Comparison of ENCODE assay signal across 2 cellular contexts in genomic region chr17:83151056-83151441, GRCh38.
TF ChIP-seq lines count a peak whose summit lies in the region.

No MANE protein-coding gene starts in this region.

TF ChIP-seq in GM23338, 12 proteins besides CTCF, POLR2A, EP300 and RAD21 (continued from another document):
- TF ChIP-seq REST (IDR thresholded peaks at IDR 0.05; ENCODE audit: unreplicated experiment) (no peak), CREB1 (CRISPR knock-in tag; IDR thresholded peaks at IDR 0.05; ENCODE audit: low read depth) (no peak), STAT1 (IDR thresholded peaks at IDR 0.05; ENCODE audit: unreplicated experiment) (no peak), ZNF114 (CRISPR knock-in tag; IDR thresholded peaks at IDR 0.05) (no peak), NANOG (IDR thresholded peaks at IDR 0.05; ENCODE audit: borderline replicate concordance) (no peak)

TF ChIP-seq in WTC11, 78 proteins besides CTCF, POLR2A, EP300 and RAD21 (continued from another document):
- TF ChIP-seq ZSCAN18 (CRISPR knock-in tag; IDR thresholded peaks at IDR 0.05) (no peak), TCF7 (CRISPR knock-in tag; IDR thresholded peaks at IDR 0.05; ENCODE audit: low read depth) (no peak), CBFB (CRISPR knock-in tag; IDR thresholded peaks at IDR 0.05; ENCODE audit: low read depth) (no peak), ZBTB43 (CRISPR knock-in tag; IDR thresholded peaks at IDR 0.05) (no peak), KAT7 (CRISPR knock-in tag; IDR thresholded peaks at IDR 0.05; ENCODE audit: borderline replicate concordance) (no peak), ZNF317 (CRISPR knock-in tag; IDR thresholded peaks at IDR 0.05; ENCODE audit: borderline replicate concordance, low read depth) (no peak), OVOL2 (CRISPR knock-in tag; IDR thresholded peaks at IDR 0.05; ENCODE audit: borderline replicate concordance) (no peak), CDX4 (CRISPR knock-in tag; IDR thresholded peaks at IDR 0.05; ENCODE audit: borderline replicate concordance) (no peak), USF1 (CRISPR knock-in tag; IDR thresholded peaks at IDR 0.05) (no peak), E2F4 (CRISPR knock-in tag; IDR thresholded peaks at IDR 0.05; ENCODE audit: borderline replicate concordance, low read depth) (no peak), ZNF423 (CRISPR knock-in tag; IDR thresholded peaks at IDR 0.05) (no peak), FOXP4 (CRISPR knock-in tag; IDR thresholded peaks at IDR 0.05) (no peak), GRHL2 (CRISPR knock-in tag; IDR thresholded peaks at IDR 0.05; ENCODE audit: insufficient replicate concordance, severe bottlenecking) (no peak)
